11 cellular contexts compared by ENCODE assay signal in the genomic region with DNA sequence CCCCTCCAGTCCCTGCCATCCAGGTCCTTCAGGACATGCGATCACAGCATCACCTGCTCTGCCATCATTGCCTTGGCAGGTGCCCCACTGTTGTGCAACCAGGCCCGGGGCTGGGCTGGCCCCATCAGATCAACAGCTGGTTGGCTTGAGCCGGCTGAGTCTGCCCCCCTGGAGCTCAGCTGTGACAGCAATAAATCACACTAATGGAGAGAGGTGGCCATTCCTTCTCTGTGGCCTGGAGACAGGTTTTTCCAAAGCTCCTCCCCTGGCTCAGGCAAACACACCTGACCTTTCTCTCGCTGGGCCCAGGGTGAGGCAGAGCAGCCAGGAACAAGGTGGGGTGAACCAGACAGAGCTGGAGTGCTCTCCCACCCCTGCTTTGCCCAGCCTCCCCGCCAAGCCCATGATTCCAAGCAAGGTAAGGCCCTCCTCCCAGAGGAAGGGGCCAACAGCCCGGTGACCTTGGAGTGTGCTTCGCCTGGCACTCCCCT. TPM values are rescaled to one million over a fixed set of nuclear protein-coding genes. Genes with fewer than 3 reads are reported as not detected.
DNase-seq lines count a peak whose midpoint lies in the region; ATAC-seq, FAIRE-seq and TF ChIP-seq lines count a peak whose summit lies in the region.
"Had no signal": no experiment of that assay in that cellular context is flagged by ENCODE, and none has a peak within 500 bp of the region (broad histone marks: within the 10 kb centered on the region; RNA-seq: fewer than 3 reads in every experiment).

No MANE protein-coding gene starts in this region.

- H3K4me3 Mint-ChIP-seq in natural killer cell = no peak overlapping the region

- H3K9ac ChIP-seq in mucosa of stomach (ENCODE audit: low read length) (peak overlapping the region; percentile 2), MM.1S (ENCODE audit: low read length) (no peak overlapping the region)

- H3K27me3 ChIP-seq in adrenal gland (no peaks in the 10 kb centered on the region), mucosa of stomach (ENCODE audit: control insufficient read depth, insufficient read depth, low read length) (no peaks in the 10 kb centered on the region), MM.1S (replicated peaks; ENCODE audit: insufficient read depth, low read length) (peaks cover 33% of the 10 kb centered on the region)

- WGBS in adrenal gland, 4 donors = 40 to 61% (median 50%) methylated on average over 5 to 7 of the region's 7 CpGs

- H3K9me2 ChIP-seq in MM.1S (replicated peaks; ENCODE audit: insufficient read depth, low read length) = no peaks in the 10 kb centered on the region

- no peaks in the 10 kb centered on the region for H3K9me3 Mint-ChIP-seq in natural killer cell

- H3K27ac Mint-ChIP-seq in natural killer cell = no peak overlapping the region

- H3K4me3 ChIP-seq in adrenal gland (no peak overlapping the region), mucosa of stomach (ENCODE audit: low read length) (no peak overlapping the region), MM.1S (ENCODE audit: low read length) (no peak overlapping the region)

- ATAC-seq in HG02840 (IDR thresholded peaks at IDR 0.05; ENCODE audit: low FRiP score, unreplicated experiment) (no peak), natural killer cell (no peak)
- ATAC-seq: Panc1 had no signal

- no peak for TF ChIP-seq POLR2A in adrenal gland (IDR thresholded peaks at IDR 0.05)

- H3K79me2 ChIP-seq in MM.1S (ENCODE audit: low read length) = no peaks in the 10 kb centered on the region

- H3K36me3 ChIP-seq in adrenal gland (replicated peaks in 1 of 2) (peaks cover 0 to 3% of the 10 kb centered on the region in 2 donors), mucosa of stomach (ENCODE audit: control insufficient read depth, insufficient read depth, low read length) (no peaks in the 10 kb centered on the region), MM.1S (replicated peaks; ENCODE audit: insufficient read depth, low read length) (no peaks in the 10 kb centered on the region)

- no peaks in the 10 kb centered on the region for H3K9me3 ChIP-seq in adrenal gland (replicated peaks in 1 of 3)
- no peaks in the 10 kb centered on the region for H3K9me3 ChIP-seq in mucosa of stomach (ENCODE audit: control insufficient read depth, low read length)
- H3K9me3 ChIP-seq in MM.1S (replicated peaks; ENCODE audit: insufficient read depth, low read length) = no peaks in the 10 kb centered on the region

- no peak overlapping the region for H3K27ac ChIP-seq in adrenal gland
- no peak overlapping the region for H3K27ac ChIP-seq in MM.1S (ENCODE audit: low read length)

- DNase-seq in DMS153 treated with DMSO at 0.1 percent for 48 hours (lab: John Stamatoyannopoulos, UW; ENCODE audit: unreplicated experiment) = peak; percentile 90
- peak; percentile 62 for DNase-seq in NCI-H128 (lab: John Stamatoyannopoulos, UW; ENCODE audit: unreplicated experiment)
- peak; percentile 43 to 83 (median 69) for DNase-seq in adrenal gland
- DNase-seq in frontal cortex (ENCODE audit: low spot score in 2 of 2) = no peak
- DNase-seq in MM.1S = no peak
- no peak for DNase-seq in natural killer cell
- DNase-seq: EL had no signal

- intact Hi-C loops in adrenal gland (cut with DNase I) (no loop called here), natural killer cell (cut with micrococcal nuclease) (no loop called here)

- TF ChIP-seq CTCF in adrenal gland (IDR thresholded peaks at IDR 0.05) (no peak), MM.1S (IDR thresholded peaks at IDR 0.05; ENCODE audit: low read length) (no peak), natural killer cell (IDR thresholded peaks at IDR 0.05) (no peak)

- H4K20me1 ChIP-seq in MM.1S (ENCODE audit: insufficient read depth, low read length) = no peaks in the 10 kb centered on the region

- H3K4me1 Mint-ChIP-seq in natural killer cell = peaks cover 14 to 46% of the 10 kb centered on the region in 2 donors

- H3K4me1 ChIP-seq in adrenal gland (replicated peaks in 1 of 2) (peaks cover 0 to 9% of the 10 kb centered on the region in 2 donors), mucosa of stomach (ENCODE audit: control insufficient read depth, insufficient read depth, low read length) (peaks cover 22% of the 10 kb centered on the region), MM.1S (ENCODE audit: low read length) (no peaks in the 10 kb centered on the region)

- H3K36me3 Mint-ChIP-seq in natural killer cell = no peaks in the 10 kb centered on the region

- H3K4me2 ChIP-seq in MM.1S (ENCODE audit: low read depth, low read length) = no peak overlapping the region

- H2AFZ ChIP-seq in MM.1S (ENCODE audit: low read length) = no peak overlapping the region

- no peak for FAIRE-seq in frontal cortex (lab: Jason Lieb, UNC)
- FAIRE-seq: endothelial cell of umbilical vein had no signal

- H3K27me3 Mint-ChIP-seq in natural killer cell (ENCODE audit: low read depth in 2 of 2) = peaks cover 0 to 14% of the 10 kb centered on the region in 2 donors

- H3F3A ChIP-seq in MM.1S (ENCODE audit: insufficient read depth, low read length) = no peaks in the 10 kb centered on the region

RNA-seq across cellular contexts. Expression of a gene that starts 8.9 kb away (rescaled TPM):
- 1 to 10 TPM in 6 of 8 donors, not detected in 2; 1.2 to 4.3 (median 2.7) TPM for total RNA-seq in adrenal gland
- polyA plus RNA-seq in adrenal gland = 10 to 100 TPM in 1 of 3 donors, 1 to 10 TPM in 1, under 1 TPM in 1; 0.27 to 11.3 (median 3.6) TPM
- total RNA-seq in frontal cortex = 0.82 TPM
- under 1 TPM in 2 of 3 donors, not detected in 1; 0.75 to 0.78 TPM for total RNA-seq in natural killer cell

RNA-seq across cellular contexts. Expression of a gene that starts 36.4 kb away (rescaled TPM):
- total RNA-seq in adrenal gland = 1 to 10 TPM in 1 of 8 donors, under 1 TPM in 6, not detected in 1; 0.09 to 1.7 (median 0.57) TPM
- 1 to 10 TPM in 1 of 3 donors, under 1 TPM in 2; 0.33 to 1.9 (median 0.40) TPM for polyA plus RNA-seq in adrenal gland
- 6.1 TPM for total RNA-seq in frontal cortex
- under 1 TPM in 1 of 3 donors, not detected in 2; 0.66 TPM for total RNA-seq in natural killer cell
- total RNA-seq: endothelial cell of umbilical vein had no signal
- polyA plus RNA-seq: endothelial cell of umbilical vein had no signal

RNA-seq across cellular contexts. Expression of a gene that starts 43.0 kb away (rescaled TPM):
- total RNA-seq in adrenal gland = 100 to 1,000 TPM in 5 of 8 donors, 10 to 100 TPM in 3; 54.4 to 218 (median 104) TPM
- polyA plus RNA-seq in adrenal gland = 10 to 100 TPM; 83.2 to 94.4 (median 93.9) TPM
- total RNA-seq in frontal cortex = 69.3 TPM
- total RNA-seq in natural killer cell = under 1 TPM in 2 of 3 donors, not detected in 1; 0.20 to 0.90 TPM

Comparison
In these comparisons a context has a peak if more than half of its experiments do, and no peak if none do; other contexts are left out.
1. DNase-seq: peak in DMS153 treated with DMSO at 0.1 percent for 48 hours (single experiment), NCI-H128 (single experiment) and adrenal gland (7 of 7); none in frontal cortex (0 of 2), MM.1S (single experiment) and natural killer cell (single experiment).
2. RNA of a gene that starts 43.0 kb away (total RNA-seq): 54.4 to 218 TPM in adrenal gland and 69.3 TPM in frontal cortex (single experiment); 0.20 to 0.90 TPM in natural killer cell; every median in the first group is over 10 times any median in the second.